ENCODE assay signal across 14 cellular contexts in the genomic region with DNA sequence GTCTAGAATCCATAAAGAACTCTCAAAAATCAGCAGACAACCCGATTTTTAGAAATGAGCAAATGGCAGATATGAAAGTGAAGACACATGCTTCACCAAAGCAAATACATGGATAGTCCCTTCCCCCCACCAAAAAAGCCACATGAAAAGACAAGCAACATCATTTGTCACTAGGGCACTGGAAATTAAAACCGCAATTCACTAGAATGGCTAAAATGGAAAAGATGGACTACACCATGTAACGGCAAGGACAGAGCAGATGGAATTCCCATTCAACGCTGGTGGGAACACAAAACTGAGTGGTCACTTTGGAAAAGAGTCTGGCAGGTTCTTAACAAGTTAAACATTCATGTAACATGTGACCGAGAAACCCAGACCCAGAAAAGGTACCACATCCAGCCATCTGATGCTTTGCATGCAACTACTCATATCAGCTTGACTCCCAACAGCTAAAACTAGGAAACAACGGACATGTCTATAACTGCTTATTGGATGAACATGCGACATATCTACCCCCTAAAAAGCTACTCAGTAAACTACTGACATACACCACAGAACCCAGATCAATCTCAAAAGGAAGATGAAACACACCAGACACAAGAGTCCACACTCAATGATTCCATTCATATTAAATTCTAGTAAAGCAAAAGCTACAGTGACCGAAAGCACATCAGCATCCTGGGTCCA.
DNase-seq lines count a peak whose midpoint lies in the region; ATAC-seq and TF ChIP-seq lines count a peak whose summit lies in the region.
"Had no signal": no experiment of that assay in that cellular context is flagged by ENCODE, and none has a peak within 500 bp of the region (broad histone marks: within the 10 kb centered on the region; RNA-seq: fewer than 3 reads in every experiment).

No MANE protein-coding gene starts in this region.

- peak in 2 of 3 donors; percentile 41 to 61 for DNase-seq in CD4-positive, CD25-positive, alpha-beta regulatory T cell
- DNase-seq in GM23338 (ENCODE audit: low spot score) (no peak), GM10248 (ENCODE audit: extremely low spot score) (no peak), HAP-1 (ENCODE audit: low spot score in 2 of 2) (no peak), pons (ENCODE audit: low spot score) (no peak)
- peak; percentile 55 to 57 for DNase-seq in activated T-cell treated with anti-CD3 and anti-CD28 coated beads, Interleukin-2, amount 50 U/mL, for 48 hours
- DNase-seq in naive thymus-derived CD4-positive, alpha-beta T cell: peak in 6 of 9 donors; percentile 31 to 51 (median 36)
- DNase-seq: activated CD8-positive, alpha-beta memory T cell treated with anti-CD3 and anti-CD28 coated beads for 24 hours; adrenal gland; DMS79; nephron progenitor cell; SHP77; T-helper 9 cell had no signal

- CTCF ChIA-PET in naive thymus-derived CD4-positive, alpha-beta T cell (lab: Charles Lee): interaction anchor here (1.0 kb wide), 1 partner anchor 61 kb away, joined by 3 read pairs; no protein-coding TSS in a partner anchor
- CTCF ChIA-PET in GM10248 (lab: Yijun Ruan, JAX): interaction anchor here (1.1 kb wide), 2 partner anchors 12 to 15 kb away, joined by 4 read pairs; no protein-coding TSS in a partner anchor

- peaks cover 100% of the 10 kb centered on the region for H3K79me2 ChIP-seq in GM23338 (replicated peaks; ENCODE audit: insufficient read depth)

- no peaks in the 10 kb centered on the region for H3K9me3 ChIP-seq in CD4-positive, CD25-positive, alpha-beta regulatory T cell (ENCODE audit: control insufficient read depth in 2 of 2, low read length in 2 of 2)
- no peaks in the 10 kb centered on the region for H3K9me3 ChIP-seq in naive thymus-derived CD4-positive, alpha-beta T cell (ENCODE audit: control insufficient read depth in 2 of 3, low read length in 3 of 3)
- no peaks in the 10 kb centered on the region for H3K9me3 ChIP-seq in HAP-1
- H3K9me3 ChIP-seq: adrenal gland, upper lobe of right lung had no signal

- H3K4me2 ChIP-seq in GM23338: no peak overlapping the region

- peaks cover 10% of the 10 kb centered on the region for H3K36me3 Mint-ChIP-seq in CD4-positive, CD25-positive, alpha-beta regulatory T cell
- peaks cover 9% of the 10 kb centered on the region; the same call in 1 of the 3 replicates for H3K36me3 Mint-ChIP-seq in GM23338 (ENCODE audit: low read depth)
- H3K36me3 Mint-ChIP-seq in naive thymus-derived CD4-positive, alpha-beta T cell: peaks cover 0 to 15% (median 0%) of the 10 kb centered on the region in 5 donors

- POLR2A ChIA-PET in naive thymus-derived CD4-positive, alpha-beta T cell (lab: Charles Lee): interaction anchor here (0.5 to 1.2 kb wide), 3 partner anchors 12 to 72 kb away, joined by 3 to 7 read pairs (median 3); no protein-coding TSS in a partner anchor
- POLR2A ChIA-PET in GM10248 (lab: Yijun Ruan, JAX): no interaction called here

- no peaks in the 10 kb centered on the region for H3K27me3 Mint-ChIP-seq in CD4-positive, CD25-positive, alpha-beta regulatory T cell
- peaks cover 19% of the 10 kb centered on the region for H3K27me3 Mint-ChIP-seq in GM23338 (ENCODE audit: insufficient read depth, low read depth, poor library complexity)
- no peaks in the 10 kb centered on the region for H3K27me3 Mint-ChIP-seq in naive thymus-derived CD4-positive, alpha-beta T cell

- no peaks in the 10 kb centered on the region for H3K9me2 ChIP-seq in GM23338 (ENCODE audit: insufficient read depth)

- in situ Hi-C loops in HAP-1 (cut with MboI; ENCODE audit: low sequenced_read_pairs): loop anchor here (25.0 kb wide), 1 partner anchor 88 kb away; no protein-coding TSS in a partner anchor

- peaks cover 96% of the 10 kb centered on the region for H4K20me1 ChIP-seq in GM23338 (replicated peaks; ENCODE audit: insufficient read depth)

- H3K4me1 ChIP-seq in CD4-positive, CD25-positive, alpha-beta regulatory T cell (ENCODE audit: control insufficient read depth, insufficient read depth, low read length, poor library complexity, severe bottlenecking): peaks cover 75% of the 10 kb centered on the region
- peaks cover 52% of the 10 kb centered on the region for H3K4me1 ChIP-seq in GM23338 (ENCODE audit: insufficient read depth)
- H3K4me1 ChIP-seq in naive thymus-derived CD4-positive, alpha-beta T cell (ENCODE audit: control insufficient read depth in 2 of 2, insufficient read depth in 2 of 2, low read length in 2 of 2): peaks cover 27 to 72% of the 10 kb centered on the region in 2 donors
- H3K4me1 ChIP-seq in HAP-1: peaks cover 11% of the 10 kb centered on the region

- H3K4me3 ChIP-seq in CD4-positive, CD25-positive, alpha-beta regulatory T cell (ENCODE audit: low read depth, low read length): peak overlapping the region; percentile 55
- H3K4me3 ChIP-seq in GM23338 (no peak overlapping the region), HAP-1 (no peak overlapping the region)
- H3K4me3 ChIP-seq in naive thymus-derived CD4-positive, alpha-beta T cell (ENCODE audit: low read length): no peak overlapping the region
- H3K4me3 ChIP-seq: adrenal gland, upper lobe of right lung had no signal

- no peak overlapping the region for H2AFZ ChIP-seq in GM23338

- H3K9me3 Mint-ChIP-seq in CD4-positive, CD25-positive, alpha-beta regulatory T cell: peaks cover 0 to 1% (median 0%) of the 10 kb centered on the region in 7 donors
- no peaks in the 10 kb centered on the region for H3K9me3 Mint-ChIP-seq in GM23338
- H3K9me3 Mint-ChIP-seq in naive thymus-derived CD4-positive, alpha-beta T cell: peaks cover 0 to 2% (median 0%) of the 10 kb centered on the region in 11 donors
- H3K9me3 Mint-ChIP-seq: nephron progenitor cell had no signal

- TF ChIP-seq CTCF in GM23338 (conservative IDR thresholded peaks at IDR 0.05; ENCODE audit: low read depth in 2 of 2): no peak
- no peak for TF ChIP-seq CTCF in GM10248 (IDR thresholded peaks at IDR 0.05; ENCODE audit: control extremely low read depth, extremely low read depth, low read depth, missing control alignments)

- peaks cover 11% of the 10 kb centered on the region for H3K36me3 ChIP-seq in CD4-positive, CD25-positive, alpha-beta regulatory T cell (ENCODE audit: control insufficient read depth, insufficient read depth, low read length)
- H3K36me3 ChIP-seq in GM23338 (ENCODE audit: insufficient read depth) (no peaks in the 10 kb centered on the region), HAP-1 (replicated peaks) (no peaks in the 10 kb centered on the region)
- H3K36me3 ChIP-seq in naive thymus-derived CD4-positive, alpha-beta T cell (ENCODE audit: control insufficient read depth in 2 of 3, insufficient read depth in 3 of 3, low read length in 3 of 3): peaks cover 0 to 14% (median 0%) of the 10 kb centered on the region in 3 experiments
- H3K36me3 ChIP-seq: adrenal gland, upper lobe of right lung had no signal

- no peaks in the 10 kb centered on the region for H3K27me3 ChIP-seq in CD4-positive, CD25-positive, alpha-beta regulatory T cell (ENCODE audit: control insufficient read depth, insufficient read depth, low read length)
- H3K27me3 ChIP-seq in GM23338 (ENCODE audit: insufficient read depth): no peaks in the 10 kb centered on the region
- H3K27me3 ChIP-seq in naive thymus-derived CD4-positive, alpha-beta T cell (ENCODE audit: control insufficient read depth in 2 of 2, insufficient read depth in 2 of 2, low read length in 2 of 2): no peaks in the 10 kb centered on the region
- H3K27me3 ChIP-seq in HAP-1 (ENCODE audit: low read depth): no peaks in the 10 kb centered on the region
- H3K27me3 ChIP-seq: adrenal gland, upper lobe of right lung had no signal

- H3K4me1 Mint-ChIP-seq in CD4-positive, CD25-positive, alpha-beta regulatory T cell: peaks cover 34 to 98% (median 72%) of the 10 kb centered on the region in 4 donors
- H3K4me1 Mint-ChIP-seq in GM23338: peaks cover 79% of the 10 kb centered on the region
- peaks cover 68 to 98% (median 90%) of the 10 kb centered on the region in 7 donors for H3K4me1 Mint-ChIP-seq in naive thymus-derived CD4-positive, alpha-beta T cell

- H3F3A ChIP-seq in GM23338 (replicated peaks; ENCODE audit: low read depth): 0 out of 2 replicates have a peak, but pooled peaks cover 12% of the 10 kb centered on the region

- H3K27ac ChIP-seq in CD4-positive, CD25-positive, alpha-beta regulatory T cell (ENCODE audit: insufficient read depth, low read length, poor library complexity, severe bottlenecking): no peak overlapping the region
- H3K27ac ChIP-seq in GM23338 (ENCODE audit: low read depth): peak overlapping the region; percentile 50
- no peak overlapping the region for H3K27ac ChIP-seq in naive thymus-derived CD4-positive, alpha-beta T cell (ENCODE audit: low read depth, low read length)
- H3K27ac ChIP-seq: adrenal gland, upper lobe of right lung had no signal

- H3K4me3 Mint-ChIP-seq in CD4-positive, CD25-positive, alpha-beta regulatory T cell: peak overlapping the region; percentile 0 to 80 (median 32)
- no peak overlapping the region for H3K4me3 Mint-ChIP-seq in GM23338
- H3K4me3 Mint-ChIP-seq in naive thymus-derived CD4-positive, alpha-beta T cell: peak overlapping the region in 9 of 10 donors; percentile 8 to 80 (median 39)
- H3K4me3 Mint-ChIP-seq: nephron progenitor cell had no signal

- no peak for ATAC-seq in CD4-positive, CD25-positive, alpha-beta regulatory T cell (ENCODE audit: low read depth in 2 of 2)
- ATAC-seq in GM23338: no peak
- ATAC-seq in naive thymus-derived CD4-positive, alpha-beta T cell: no peak
- ATAC-seq: upper lobe of right lung had no signal

- intact Hi-C loops in naive thymus-derived CD4-positive, alpha-beta T cell (cut with micrococcal nuclease): loop anchor here (1.0 to 5.0 kb wide), 2 partner anchors 11 to 37 kb away; no protein-coding TSS in a partner anchor

- peak overlapping the region; percentile 17 to 76 (median 60) for H3K27ac Mint-ChIP-seq in CD4-positive, CD25-positive, alpha-beta regulatory T cell
- no peak overlapping the region for H3K27ac Mint-ChIP-seq in GM23338
- H3K27ac Mint-ChIP-seq in naive thymus-derived CD4-positive, alpha-beta T cell: peak overlapping the region; percentile 3 to 80 (median 49)

TF ChIP-seq in GM23338, 12 proteins besides CTCF, POLR2A, EP300 and RAD21 (continues in another document):
- no peak for TF ChIP-seq NANOG (IDR thresholded peaks at IDR 0.05; ENCODE audit: borderline replicate concordance)
- TF ChIP-seq EZH2phosphoT487 (IDR thresholded peaks at IDR 0.05; ENCODE audit: unreplicated experiment): no peak
- TF ChIP-seq CREB1 (CRISPR knock-in tag; IDR thresholded peaks at IDR 0.05; ENCODE audit: low read depth): no peak
- TF ChIP-seq ZNF114 (CRISPR knock-in tag; IDR thresholded peaks at IDR 0.05): no peak

Comparison
In these comparisons a context has a peak if more than half of its experiments do, and no peak if none do; other contexts are left out.
1. DNase-seq: peak in CD4-positive, CD25-positive, alpha-beta regulatory T cell (2 of 3), activated T-cell treated with anti-CD3 and anti-CD28 coated beads, Interleukin-2, amount 50 U/mL, for 48 hours (2 of 2) and naive thymus-derived CD4-positive, alpha-beta T cell (6 of 9); none in GM23338 (single experiment), GM10248 (single experiment), HAP-1 (0 of 2) and pons (single experiment).